ENCODE assay signal across 12 cellular contexts in the genomic region with DNA sequence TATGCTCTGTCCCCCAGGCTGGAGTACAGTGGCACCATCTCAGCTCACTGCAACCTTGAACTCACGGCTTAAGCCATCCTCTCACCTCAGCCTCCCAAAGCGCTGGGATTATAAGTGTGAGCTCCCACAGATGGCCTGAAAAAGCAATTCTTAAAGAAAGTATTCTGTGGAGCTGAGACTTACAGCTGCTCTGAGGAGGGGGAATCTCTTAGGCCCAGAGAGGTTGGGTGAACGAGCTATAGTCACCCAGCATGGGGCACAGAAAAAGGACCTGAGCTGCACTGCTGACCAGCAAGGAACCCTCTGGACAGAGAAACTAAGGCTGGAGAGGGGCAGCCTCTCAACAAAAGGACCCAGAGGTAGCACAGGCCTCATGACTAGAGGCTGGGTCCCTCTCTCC. TPM values are rescaled to one million over a fixed set of nuclear protein-coding genes. Genes with fewer than 3 reads are reported as not detected.
DNase-seq lines count a peak whose midpoint lies in the region; ATAC-seq and TF ChIP-seq lines count a peak whose summit lies in the region.
"Had no signal": no experiment of that assay in that cellular context is flagged by ENCODE, and none has a peak within 500 bp of the region (broad histone marks: within the 10 kb centered on the region; RNA-seq: fewer than 3 reads in every experiment).

No MANE protein-coding gene starts in this region.

- no peak for TF ChIP-seq POLR2A in vagina (IDR thresholded peaks at IDR 0.05)

- H3K4me1 ChIP-seq in mucosa of stomach (ENCODE audit: control insufficient read depth, insufficient read depth, low read length), result peaks cover 56% of the 10 kb centered on the region
- peaks cover 60% of the 10 kb centered on the region for H3K4me1 ChIP-seq in vagina

- no peak for DNase-seq in stimulated activated naive CD8-positive, alpha-beta T cell treated with anti-CD3 and anti-CD28 coated beads, Interleukin-15, Interleukin-2, amounts not matched to agents 100 U/mL and 50 U/mL, for 24 hours
- no peak for DNase-seq in chondrocyte (ENCODE audit: low spot score)
- DNase-seq in vagina (ENCODE audit: extremely low spot score in 2 of 2), result no peak
- DNase-seq in NCI-H2029 treated with DMSO at 0.1 percent for 48 hours (lab: John Stamatoyannopoulos, UW), result no peak
- DNase-seq in glutamatergic neuron, result no peak
- DNase-seq: CD4-positive, CD25-positive, alpha-beta regulatory T cell; head of caudate nucleus had no signal

- peaks cover 7% of the 10 kb centered on the region for H3K27me3 Mint-ChIP-seq in stimulated activated naive CD8-positive, alpha-beta T cell treated with anti-CD3 and anti-CD28 coated beads, Interleukin-15, Interleukin-2, amounts not matched to agents 100 ng/mL and 50 ng/mL, for 24 hours
- H3K27me3 Mint-ChIP-seq in chondrocyte (ENCODE audit: low read depth) (no peaks in the 10 kb centered on the region), glutamatergic neuron (ENCODE audit: unreplicated experiment) (peaks cover 3% of the 10 kb centered on the region)

- H3K4me1 Mint-ChIP-seq in stimulated activated naive CD8-positive, alpha-beta T cell treated with anti-CD3 and anti-CD28 coated beads, Interleukin-15, Interleukin-2, amounts not matched to agents 100 ng/mL and 50 ng/mL, for 24 hours (ENCODE audit: low read depth), result peaks cover 23% of the 10 kb centered on the region
- H3K4me1 Mint-ChIP-seq in chondrocyte (ENCODE audit: low read depth) (peaks cover 23% of the 10 kb centered on the region), glutamatergic neuron (ENCODE audit: low read depth, unreplicated experiment) (peaks cover 3% of the 10 kb centered on the region)

- peak overlapping the region; percentile 85 for H3K27ac ChIP-seq in vagina

- H3K4me3 ChIP-seq in mucosa of stomach (ENCODE audit: low read length) (no peak overlapping the region), vagina (peak overlapping the region; percentile 69 to 71)

- H3K36me3 ChIP-seq in mucosa of stomach (ENCODE audit: control insufficient read depth, insufficient read depth, low read length) (no peaks in the 10 kb centered on the region), vagina (no peaks in the 10 kb centered on the region)
- H3K36me3 ChIP-seq: pancreas had no signal

- peak overlapping the region; percentile 67 for H3K9ac ChIP-seq in mucosa of stomach (ENCODE audit: low read length)

- no peak overlapping the region for H3K27ac Mint-ChIP-seq in stimulated activated naive CD8-positive, alpha-beta T cell treated with anti-CD3 and anti-CD28 coated beads, Interleukin-15, Interleukin-2, amounts not matched to agents 100 ng/mL and 50 ng/mL, for 24 hours
- H3K27ac Mint-ChIP-seq in chondrocyte (ENCODE audit: unreplicated experiment) (no peak overlapping the region), glutamatergic neuron (ENCODE audit: unreplicated experiment) (no peak overlapping the region)

- H3K9me3 ChIP-seq in mucosa of stomach (ENCODE audit: control insufficient read depth, low read length), result no peaks in the 10 kb centered on the region
- no peaks in the 10 kb centered on the region for H3K9me3 ChIP-seq in vagina
- H3K9me3 ChIP-seq: pancreas had no signal

- no peak for TF ChIP-seq CTCF in chondrocyte (IDR thresholded peaks at IDR 0.05)
- no peak for TF ChIP-seq CTCF in vagina (IDR thresholded peaks at IDR 0.05)
- no peak for TF ChIP-seq CTCF in glutamatergic neuron (IDR thresholded peaks at IDR 0.05; ENCODE audit: partially characterized antibody, unreplicated experiment)

- intact Hi-C loops in vagina (cut with DNase I), result no loop called here

- H3K4me3 Mint-ChIP-seq in stimulated activated naive CD8-positive, alpha-beta T cell treated with anti-CD3 and anti-CD28 coated beads, Interleukin-15, Interleukin-2, amounts not matched to agents 100 ng/mL and 50 ng/mL, for 24 hours, result peak overlapping the region; percentile 85
- H3K4me3 Mint-ChIP-seq in chondrocyte (ENCODE audit: unreplicated experiment), result peak overlapping the region; percentile 89
- H3K4me3 Mint-ChIP-seq in glutamatergic neuron (ENCODE audit: unreplicated experiment), result no peak overlapping the region

- no peak for ATAC-seq in stimulated activated naive CD8-positive, alpha-beta T cell treated with anti-CD3 and anti-CD28 coated beads, Interleukin-15, Interleukin-2, amounts not matched to agents 100 U/mL and 50 U/mL, for 24 hours
- ATAC-seq in GM19467 (IDR thresholded peaks at IDR 0.05; ENCODE audit: unreplicated experiment), result no peak

- H3K27me3 ChIP-seq in mucosa of stomach (ENCODE audit: control insufficient read depth, insufficient read depth, low read length), result no peaks in the 10 kb centered on the region
- H3K27me3 ChIP-seq in vagina, result no peaks in the 10 kb centered on the region
- H3K27me3 ChIP-seq: pancreas had no signal

- no peaks in the 10 kb centered on the region for H3K36me3 Mint-ChIP-seq in stimulated activated naive CD8-positive, alpha-beta T cell treated with anti-CD3 and anti-CD28 coated beads, Interleukin-15, Interleukin-2, amounts not matched to agents 100 ng/mL and 50 ng/mL, for 24 hours (ENCODE audit: low read depth)
- H3K36me3 Mint-ChIP-seq in chondrocyte (ENCODE audit: low read depth) (no peaks in the 10 kb centered on the region), glutamatergic neuron (ENCODE audit: unreplicated experiment) (no peaks in the 10 kb centered on the region)
- H3K36me3 Mint-ChIP-seq: CD4-positive, CD25-positive, alpha-beta regulatory T cell had no signal

- no peaks in the 10 kb centered on the region for H3K9me3 Mint-ChIP-seq in stimulated activated naive CD8-positive, alpha-beta T cell treated with anti-CD3 and anti-CD28 coated beads, Interleukin-15, Interleukin-2, amounts not matched to agents 100 ng/mL and 50 ng/mL, for 24 hours
- H3K9me3 Mint-ChIP-seq in chondrocyte (ENCODE audit: low read depth) (no peaks in the 10 kb centered on the region), glutamatergic neuron (ENCODE audit: unreplicated experiment) (peaks cover under 1% of the 10 kb centered on the region)
- H3K9me3 Mint-ChIP-seq: activated T-helper 2 cell treated with anti-CD3 and anti-CD28 coated beads, Interferon-gamma antibody, Interleukin-2, Interleukin-4, amounts not matched to agents 10 μg/mL and 5 μg/mL and 100 μg/mL, durations not matched to agents 14 hours and 24 hours and 36 hours; CD4-positive, CD25-positive, alpha-beta regulatory T cell had no signal

RNA-seq across cellular contexts. Expression of a gene that starts 1.3 kb away (rescaled TPM):
- 13.4 to 15.1 TPM (median 14.5 TPM) in 3 replicates for total RNA-seq in chondrocyte
- total RNA-seq in vagina, result 7.1 TPM
- 6.4 TPM for total RNA-seq in glutamatergic neuron (ENCODE audit: unreplicated experiment)

RNA-seq across cellular contexts. Expression of a gene that starts 15.0 kb away (rescaled TPM):
- 0.80 to 2.9 TPM (median 1.2 TPM) in 3 replicates for total RNA-seq in chondrocyte
- total RNA-seq in vagina, result 1.5 TPM
- total RNA-seq in glutamatergic neuron (ENCODE audit: unreplicated experiment), result 1.3 TPM
- total RNA-seq: CD4-positive, CD25-positive, alpha-beta regulatory T cell had no signal

RNA-seq across cellular contexts. Expression of a gene that starts 32.0 kb away (rescaled TPM):
- total RNA-seq in chondrocyte, result 111 to 156 TPM (median 152 TPM) in 3 replicates
- 91.8 TPM for total RNA-seq in vagina
- total RNA-seq in glutamatergic neuron (ENCODE audit: unreplicated experiment), result 2,298 TPM

RNA-seq across cellular contexts. Expression of a gene that starts 54.5 kb away (rescaled TPM):
- total RNA-seq in chondrocyte (51.2 to 67.1 TPM (median 51.2 TPM) in 3 replicates), vagina (55.7 TPM), glutamatergic neuron (ENCODE audit: unreplicated experiment) (70.4 TPM)

Comparison
In these comparisons a context has a peak if more than half of its experiments do, and no peak if none do; other contexts are left out.
1. RNA of a gene that starts 32.0 kb away (total RNA-seq): 2,298 TPM in glutamatergic neuron (single experiment); 111 to 156 TPM in chondrocyte and 91.8 TPM in vagina (single experiment); every median in the first group is over 10 times any median in the second.